ENCODE assay signal across 22 cellular contexts in the genomic region with DNA sequence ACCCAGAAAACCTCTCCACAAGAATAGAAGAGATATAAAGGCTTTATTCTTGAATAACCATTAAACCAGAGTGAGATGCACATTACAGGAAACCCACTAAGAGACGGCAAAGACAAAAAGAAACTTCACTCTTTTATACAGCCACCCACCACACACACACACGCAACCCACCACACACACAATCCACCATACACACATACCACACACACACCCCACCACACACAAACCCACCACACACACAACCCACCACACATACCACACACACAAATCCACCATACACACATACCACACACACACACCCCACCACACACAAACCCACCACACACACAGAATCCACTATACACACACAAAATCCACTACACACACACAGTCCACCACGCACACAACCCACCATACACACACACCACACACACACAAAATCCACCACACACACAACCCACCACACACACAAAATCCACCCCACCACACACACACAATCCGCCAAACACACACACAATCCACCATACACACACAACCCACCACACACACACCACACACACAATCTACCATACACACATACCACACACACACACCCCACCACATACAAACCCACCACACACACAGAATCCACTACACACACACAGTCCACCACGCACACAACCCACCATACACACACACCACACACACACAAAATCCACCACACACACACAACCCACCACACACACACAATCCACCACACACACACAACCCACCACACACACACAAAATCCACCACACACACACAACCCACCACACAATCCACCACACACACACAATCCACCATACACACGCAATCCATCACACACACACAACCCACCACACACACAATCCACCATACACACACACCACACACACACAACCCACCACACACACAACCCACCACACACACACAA. TPM values are rescaled to one million over a fixed set of nuclear protein-coding genes. Genes with fewer than 3 reads are reported as not detected.
DNase-seq lines count a peak whose midpoint lies in the region; ATAC-seq lines count a peak whose summit lies in the region.
"Had no signal": no experiment of that assay in that cellular context is flagged by ENCODE, and none has a peak within 500 bp of the region (broad histone marks: within the 10 kb centered on the region; RNA-seq: fewer than 3 reads in every experiment).

No MANE protein-coding gene starts in this region.

- POLR2A ChIA-PET in T-cell (lab: Charles Lee) = no interaction called here

- H3K36me3 Mint-ChIP-seq in activated naive CD4-positive, alpha-beta T cell treated with anti-CD3 and anti-CD28 coated beads, Interleukin-2, amount 50 U/mL, for 72 hours = peaks cover 0 to 6% of the 10 kb centered on the region in 2 donors
- H3K36me3 Mint-ChIP-seq in activated naive CD4-positive, alpha-beta T cell treated with anti-CD3 and anti-CD28 coated beads for 36 hours (ENCODE audit: low read depth) = no peaks in the 10 kb centered on the region
- H3K36me3 Mint-ChIP-seq in T-cell (no peaks in the 10 kb centered on the region), immature natural killer cell (peaks cover 0 to 3% (median 0%) of the 10 kb centered on the region in 3 donors)

- H3K27me3 Mint-ChIP-seq in activated naive CD4-positive, alpha-beta T cell treated with anti-CD3 and anti-CD28 coated beads for 36 hours (ENCODE audit: low read depth) = no peaks in the 10 kb centered on the region
- no peaks in the 10 kb centered on the region for H3K27me3 Mint-ChIP-seq in T-cell
- peaks cover 0 to 4% (median 3%) of the 10 kb centered on the region in 3 donors for H3K27me3 Mint-ChIP-seq in immature natural killer cell (ENCODE audit: low read depth in 3 of 3)

- DNase-seq in activated naive CD4-positive, alpha-beta T cell treated with anti-CD3 and anti-CD28 coated beads, Interleukin-2, amount 50 U/mL, for 72 hours (ENCODE audit: low spot score in 2 of 2) = no peak
- DNase-seq in activated naive CD4-positive, alpha-beta T cell treated with anti-CD3 and anti-CD28 coated beads for 36 hours = no peak
- DNase-seq in T-cell (no peak), immature natural killer cell (peak in 2 of 3 donors; percentile 8 to 11), germinal center (ENCODE audit: low spot score) (no peak), hippocampal formation (lab: John Stamatoyannopoulos, UW) (no peak)
- no peak for DNase-seq in NK-92 treated with Interleukin-12 subunit alpha and Interleukin-12 subunit beta, amount 100 ng/mL, for 24 hours (lab: John Stamatoyannopoulos, UW)
- DNase-seq: activated naive CD4-positive, alpha-beta T cell treated with Interleukin-2 at 50 U/mL for 16 hours; brain microvascular endothelial cell; Calu3; dermis blood vessel endothelial cell; foreskin melanocyte; Karpas-422; midbrain; NCI-H1417; nucleus accumbens; stimulated activated CD4-positive, alpha-beta T cell treated with anti-CD3 and anti-CD28 coated beads, Interleukin-15, amount 100 ng/mL, for 24 hours; stimulated activated naive CD4-positive, alpha-beta T cell; upper lobe of left lung had no signal

- peak overlapping the region; percentile 61 to 75 for H3K27ac Mint-ChIP-seq in activated naive CD4-positive, alpha-beta T cell treated with anti-CD3 and anti-CD28 coated beads, Interleukin-2, amount 50 U/mL, for 72 hours
- H3K27ac Mint-ChIP-seq in activated naive CD4-positive, alpha-beta T cell treated with anti-CD3 and anti-CD28 coated beads for 36 hours = no peak overlapping the region
- H3K27ac Mint-ChIP-seq in T-cell = peak overlapping the region; percentile 93
- H3K27ac Mint-ChIP-seq in immature natural killer cell = peak overlapping the region in 5 of 6 donors; percentile 50 to 86 (median 81)

- peaks cover 48% of the 10 kb centered on the region for H3K4me1 Mint-ChIP-seq in activated naive CD4-positive, alpha-beta T cell treated with anti-CD3 and anti-CD28 coated beads for 36 hours (ENCODE audit: low read depth)
- H3K4me1 Mint-ChIP-seq in T-cell (peaks cover 40 to 63% (median 45%) of the 10 kb centered on the region in 3 donors), immature natural killer cell (peaks cover 38 to 45% of the 10 kb centered on the region in 2 donors)

- no peak overlapping the region for H3K4me3 Mint-ChIP-seq in activated naive CD4-positive, alpha-beta T cell treated with anti-CD3 and anti-CD28 coated beads for 36 hours
- H3K4me3 Mint-ChIP-seq in T-cell (peak overlapping the region in 1 of 3 donors; percentile 67), immature natural killer cell (peak overlapping the region in 3 of 5 donors; percentile 26 to 68 (median 30))

- ATAC-seq in activated naive CD4-positive, alpha-beta T cell treated with anti-CD3 and anti-CD28 coated beads, Interleukin-2, amount 50 U/mL, for 72 hours = no peak
- no peak for ATAC-seq in T-cell (replicated peaks in 1 of 4)
- ATAC-seq: HCT116, left colon had no signal

- peaks cover 4 to 6% of the 10 kb centered on the region in 2 donors for H3K9me3 Mint-ChIP-seq in activated naive CD4-positive, alpha-beta T cell treated with anti-CD3 and anti-CD28 coated beads, Interleukin-2, amount 50 U/mL, for 72 hours
- H3K9me3 Mint-ChIP-seq in activated naive CD4-positive, alpha-beta T cell treated with anti-CD3 and anti-CD28 coated beads for 36 hours = no peaks in the 10 kb centered on the region
- no peaks in the 10 kb centered on the region for H3K9me3 Mint-ChIP-seq in T-cell
- peaks cover 0 to 2% (median 0%) of the 10 kb centered on the region in 6 donors for H3K9me3 Mint-ChIP-seq in immature natural killer cell
- H3K9me3 Mint-ChIP-seq: T-helper 1 cell treated with Interleukin-12 subunit alpha and Interleukin-12 subunit beta and Interleukin-4 antibody, amounts not matched to agents 30 μg/mL and 1 μg/mL, for 36 hours had no signal

- CTCF ChIA-PET in activated naive CD4-positive, alpha-beta T cell treated with anti-CD3 and anti-CD28 coated beads for 36 hours (lab: Charles Lee) = interaction anchor here (1.7 to 4.7 kb wide), 2 partner anchors 10 to 74 kb away, joined by 3 to 22 read pairs; partner anchors contain the start of gene REPIN1
- CTCF ChIA-PET in T-cell (lab: Charles Lee) = interaction anchor here in 1 of 2 donors (2.0 kb wide), 1 partner anchor 18 kb away, joined by 12 read pairs; no protein-coding TSS in a partner anchor

- intact Hi-C loops in activated naive CD4-positive, alpha-beta T cell treated with anti-CD3 and anti-CD28 coated beads for 36 hours (cut with micrococcal nuclease) = loop anchor here (5.0 kb wide), 2 partner anchors 158 to 487 kb away; partner anchors contain the start of gene ATP6V0E2

RNA-seq across cellular contexts. Expression of gene REPIN1, which starts 9.4 kb away (rescaled TPM):
- 10 to 100 TPM; 57.1 to 77.4 TPM for total RNA-seq in activated naive CD4-positive, alpha-beta T cell treated with anti-CD3 and anti-CD28 coated beads, Interleukin-2, amount 50 U/mL, for 72 hours
- total RNA-seq in activated naive CD4-positive, alpha-beta T cell treated with anti-CD3 and anti-CD28 coated beads for 36 hours = 10 to 100 TPM; 45.7 to 49.3 TPM
- total RNA-seq in T-cell = 100 to 1,000 TPM in 3 of 5 donors, 10 to 100 TPM in 2; 64.0 to 110 (median 101) TPM
- 10 to 100 TPM; 40.6 to 86.0 (median 43.2) TPM for polyA plus RNA-seq in immature natural killer cell

RNA-seq across cellular contexts. Expression of gene RARRES2, which starts 17.8 kb away (rescaled TPM):
- under 1 TPM in 1 of 2 donors, not detected in 1; 0.12 TPM for total RNA-seq in activated naive CD4-positive, alpha-beta T cell treated with anti-CD3 and anti-CD28 coated beads, Interleukin-2, amount 50 U/mL, for 72 hours
- not detected for total RNA-seq in activated naive CD4-positive, alpha-beta T cell treated with anti-CD3 and anti-CD28 coated beads for 36 hours
- total RNA-seq in T-cell = 1 to 10 TPM in 3 of 5 donors, not detected in 2; 2.7 to 3.2 (median 2.7) TPM
- not detected for polyA plus RNA-seq in immature natural killer cell

RNA-seq across cellular contexts. Expression of gene ZNF775, which starts 19.9 kb away (rescaled TPM):
- total RNA-seq in activated naive CD4-positive, alpha-beta T cell treated with anti-CD3 and anti-CD28 coated beads, Interleukin-2, amount 50 U/mL, for 72 hours = 1 to 10 TPM; 4.4 to 5.0 TPM
- 1 to 10 TPM; 4.5 to 5.2 TPM for total RNA-seq in activated naive CD4-positive, alpha-beta T cell treated with anti-CD3 and anti-CD28 coated beads for 36 hours
- 1 to 10 TPM; 1.9 to 8.6 (median 6.3) TPM for total RNA-seq in T-cell
- 1 to 10 TPM; 3.3 to 5.5 (median 5.5) TPM for polyA plus RNA-seq in immature natural killer cell

RNA-seq across cellular contexts. Expression of gene ACTR3C, which starts 35.9 kb away (rescaled TPM):
- 1 to 10 TPM; 2.3 to 5.8 TPM for total RNA-seq in activated naive CD4-positive, alpha-beta T cell treated with anti-CD3 and anti-CD28 coated beads, Interleukin-2, amount 50 U/mL, for 72 hours
- 1 to 10 TPM; 3.1 to 3.4 TPM for total RNA-seq in activated naive CD4-positive, alpha-beta T cell treated with anti-CD3 and anti-CD28 coated beads for 36 hours
- 10 to 100 TPM in 4 of 5 donors, 1 to 10 TPM in 1; 9.2 to 14.6 (median 12.4) TPM for total RNA-seq in T-cell
- 1 to 10 TPM; 3.6 to 8.8 (median 6.5) TPM for polyA plus RNA-seq in immature natural killer cell

RNA-seq across cellular contexts. Expression of gene LRRC61, which starts 36.1 kb away (rescaled TPM):
- total RNA-seq in activated naive CD4-positive, alpha-beta T cell treated with anti-CD3 and anti-CD28 coated beads, Interleukin-2, amount 50 U/mL, for 72 hours = 10 to 100 TPM; 10.8 to 22.3 TPM
- total RNA-seq in activated naive CD4-positive, alpha-beta T cell treated with anti-CD3 and anti-CD28 coated beads for 36 hours = 10 to 100 TPM; 10.3 to 13.3 TPM
- total RNA-seq in T-cell = 10 to 100 TPM in 4 of 5 donors, 1 to 10 TPM in 1; 8.8 to 21.4 (median 16.6) TPM
- polyA plus RNA-seq in immature natural killer cell = 10 to 100 TPM; 19.4 to 26.6 (median 20.6) TPM

Comparison
In these comparisons a context has a peak if more than half of its experiments do, and no peak if none do; other contexts are left out.
1. DNase-seq: peak in immature natural killer cell (2 of 3); none in activated naive CD4-positive, alpha-beta T cell treated with anti-CD3 and anti-CD28 coated beads, Interleukin-2, amount 50 U/mL, for 72 hours (0 of 2), activated naive CD4-positive, alpha-beta T cell treated with anti-CD3 and anti-CD28 coated beads for 36 hours (single experiment), T-cell (0 of 34), germinal center (single experiment), NK-92 treated with Interleukin-12 subunit alpha and Interleukin-12 subunit beta, amount 100 ng/mL, for 24 hours (single experiment) and hippocampal formation (0 of 2).